In genomic region chr9:83794051-83794450, GRCh38 we compare ENCODE assay signal across 22 cellular contexts. TPM values are rescaled to one million over a fixed set of nuclear protein-coding genes. Genes with fewer than 3 reads are reported as not detected.
A peak's percentile ranks its signal among the peaks of the same experiment; 100 is the strongest.
DNase-seq lines count a peak whose midpoint lies in the region; ATAC-seq, FAIRE-seq and TF ChIP-seq lines count a peak whose summit lies in the region.
"Had no signal": no experiment of that assay in that cellular context is flagged by ENCODE, and none has a peak within 500 bp of the region (broad histone marks: within the 10 kb centered on the region; RNA-seq: fewer than 3 reads in every experiment).

No MANE protein-coding gene starts in this region.

- TF ChIP-seq CTCF in GM12865 (IDR thresholded peaks at IDR 0.05; ENCODE audit: insufficient read depth, low read depth, low read length, missing control alignments) (no peak), GM12878 (IDR thresholded peaks at IDR 0.05 in 2 of 3, conservative IDR thresholded peaks at IDR 0.05 in 1 of 3; ENCODE audit: control insufficient read depth in 2 of 3, extremely low read depth in 1 of 3, insufficient read depth in 1 of 3, low read depth in 3 of 3, low read length in 3 of 3) (no peak)

- CTCF ChIA-PET in GM12878 (lab: Yijun Ruan, JAX): interaction anchor here (1.0 kb wide), 1 partner anchor 173 kb away, joined by 4 read pairs; no protein-coding TSS in a partner anchor

- ATAC-seq in GM21786 (IDR thresholded peaks at IDR 0.05; ENCODE audit: unreplicated experiment): peak; percentile 45
- peak; percentile 46; the same call in 1 of the 3 replicates for ATAC-seq in GM12878
- no peak for ATAC-seq in HG03571 (IDR thresholded peaks at IDR 0.05; ENCODE audit: unreplicated experiment)
- ATAC-seq: HCT116, HepG2, T-helper 17 cell had no signal

- H4K20me1 ChIP-seq in GM12878 (ENCODE audit: control insufficient read depth, insufficient read depth): no peaks in the 10 kb centered on the region

- DNase-seq in GM12865 (ENCODE audit: low read depth): peak; percentile 4
- no peak for DNase-seq in GM12878 (ENCODE audit: low read depth, low spot score)
- no peak for DNase-seq in DMS53 (lab: John Stamatoyannopoulos, UW)
- DNase-seq in NCI-H2029 (lab: John Stamatoyannopoulos, UW): no peak
- DNase-seq in NCI-H2227 (lab: John Stamatoyannopoulos, UW; ENCODE audit: unreplicated experiment): no peak
- DNase-seq: AML-193; Caco-2; DMS153; NCI-H1105; NCI-H1694; NCI-H2107; NCI-H226; NCI-H526 treated with DMSO at 0.1 percent for 48 hours; NK-92 treated with Interleukin-12 subunit alpha and Interleukin-12 subunit beta, amount 100 ng/mL, for 24 hours; RPMI8226; T-helper 17 cell had no signal

- no peak overlapping the region for H3K27ac ChIP-seq in ACC112 (ENCODE audit: low read depth, low read length)
- H3K27ac ChIP-seq in GM12878 (ENCODE audit: control insufficient read depth, insufficient read depth): no peak overlapping the region

- no peaks in the 10 kb centered on the region for H3K9me3 ChIP-seq in GM12878 (replicated peaks; ENCODE audit: control insufficient read depth, insufficient read depth, low read length)
- H3K9me3 ChIP-seq: Caco-2 had no signal

- RAD21 ChIA-PET in GM12878 (lab: Charles Lee; ENCODE audit: unreplicated experiment): no interaction called here

- no peaks in the 10 kb centered on the region for H3K27me3 ChIP-seq in ACC112 (ENCODE audit: insufficient read depth, low read length)
- H3K27me3 ChIP-seq in GM12878 (replicated peaks in 1 of 2; ENCODE audit: control insufficient read depth in 2 of 2, insufficient read depth in 2 of 2, low read length in 1 of 2): no peaks in the 10 kb centered on the region

- POLR2A ChIA-PET in GM12878 (lab: Charles Lee): no interaction called here

- H3K79me2 ChIP-seq in ACC112 (ENCODE audit: control insufficient read depth, insufficient read depth, low read length, unreplicated experiment) (no peaks in the 10 kb centered on the region), GM12878 (ENCODE audit: control insufficient read depth, insufficient read depth, low read length) (no peaks in the 10 kb centered on the region)

- no peak for TF ChIP-seq EP300 in GM12878 (IDR thresholded peaks at IDR 0.05; ENCODE audit: borderline replicate concordance in 1 of 2, control insufficient read depth in 1 of 2, low read depth in 2 of 2, low read length in 2 of 2)

- peak overlapping the region; percentile 13; the same call in 1 of the 2 replicates for H3K4me2 ChIP-seq in GM12878 (ENCODE audit: control insufficient read depth, insufficient read depth)

- BruUV-seq in GM12878 (replicated peaks; lab: Mats Ljungman, UMichigan): no TSS peak

- H2AFZ ChIP-seq in ACC112 (ENCODE audit: low read length, unreplicated experiment) (peak overlapping the region; percentile 15), GM12878 (ENCODE audit: control insufficient read depth, low read depth, low read length) (peak overlapping the region; percentile 71)

- intact Hi-C loops in GM12878 (cut with micrococcal nuclease; ENCODE audit: unreplicated experiment): no loop called here

- no peaks in the 10 kb centered on the region for H3K4me1 ChIP-seq in ACC112 (ENCODE audit: control insufficient read depth, insufficient read depth, low read length, unreplicated experiment)
- no peaks in the 10 kb centered on the region for H3K4me1 ChIP-seq in GM12878 (ENCODE audit: control insufficient read depth, insufficient read depth, low read length)
- H3K4me1 ChIP-seq: Caco-2 had no signal

- WGBS in GM12878 (ENCODE audit: insufficient coverage, insufficient replicate concordance, low lambda C conversion rate, missing lambda C conversion rate): 63% methylated on average over 2 of the region's 2 CpGs

- SMC1A ChIA-PET in GM12878 (lab: Charles Lee; ENCODE audit: uncharacterized antibody, unreplicated experiment): no interaction called here

- H3K36me3 ChIP-seq in ACC112 (ENCODE audit: insufficient read depth, low read length) (no peaks in the 10 kb centered on the region), GM12878 (ENCODE audit: control insufficient read depth in 2 of 2, insufficient read depth in 2 of 2, low read length in 1 of 2) (no peaks in the 10 kb centered on the region)

- no peak for TF ChIP-seq RAD21 in GM12878 (IDR thresholded peaks at IDR 0.05; ENCODE audit: insufficient read depth, low read depth, low read length)

- H3K9ac ChIP-seq in GM12878 (ENCODE audit: control insufficient read depth, insufficient read depth, low read length): no peak overlapping the region

- FAIRE-seq in GM12878 (lab: Jason Lieb, UNC): peak; percentile 62
- FAIRE-seq: GM19239, HepG2 had no signal

- no peak for TF ChIP-seq POLR2A in GM12878 (IDR thresholded peaks at IDR 0.05; ENCODE audit: low read depth, low read length)

- H3K4me3 ChIP-seq in ACC112 (ENCODE audit: low read depth, low read length) (no peak overlapping the region), GM12865 (ENCODE audit: low read depth, low read length) (no peak overlapping the region), GM12878 (no peak overlapping the region)

- in situ Hi-C loops in GM12878 (cut with MboI): no loop called here

TF ChIP-seq in GM12878, 131 proteins besides CTCF, POLR2A, EP300 and RAD21:
- no peak for TF ChIP-seq PML (IDR thresholded peaks at IDR 0.05; ENCODE audit: low read length)
- no peak for TF ChIP-seq PRDM15 (CRISPR knock-in tag; IDR thresholded peaks at IDR 0.05)
- no peak for TF ChIP-seq STAT1 (conservative IDR thresholded peaks at IDR 0.05)

RNA-seq across cellular contexts. Expression of gene GKAP1, which starts 23.5 kb away (rescaled TPM):
- total RNA-seq in GM12878 (2013; cell fraction: nucleolus; rRNA removed): 19.1 and 24.7 TPM in 2 replicates
- total RNA-seq in GM12878 (2014; rRNA removed) (1.6 and 2.2 TPM in 2 replicates), GM12878 (2014; rRNA removed; fragmentation: Illumina TruSeq; extraction: Trizol) (3.1 and 3.6 TPM in 2 replicates), GM12878 (2021) (2.0 and 2.3 TPM in 2 replicates)
- polyA plus RNA-seq in GM12878 (2011; ENCODE audit: low read depth): 1.1 TPM
- polyA plus RNA-seq in GM12878 (2011; rRNA removed) (5.1 and 10.1 TPM in 2 replicates), GM12878 (2014; fragmentation: Illumina TruSeq; extraction: Trizol) (3.3 and 3.9 TPM in 2 replicates), GM12878 (2014; fragmentation: Nextera tagmentation; extraction: Ambion mirVana) (1 to 10 TPM in 1 of 2 experiments, under 1 TPM in 1; 0.92 to 1.7 TPM), GM12878 (2014; rRNA removed) (1.7 and 2.7 TPM in 2 replicates), GM12878 (2016; fragmentation: Nextera tagmentation; extraction: Ambion mirVana) (1 to 10 TPM; 3.5 to 4.4 TPM)
- polyA plus RNA-seq in GM12878 (2011; cell fraction: cytosol; rRNA removed): 0.57 and 0.66 TPM in 2 replicates
- polyA plus RNA-seq in GM12878 (2011; cell fraction: nucleus; rRNA removed): 3.7 and 5.3 TPM in 2 replicates
- polyA plus RNA-seq in GM12878 (2012): 2.6 and 2.8 TPM in 2 replicates
- polyA minus RNA-seq in GM12878 (2011; rRNA and poly(A)+ RNA removed): 0.66 and 2.3 TPM in 2 replicates
- polyA minus RNA-seq in GM12878 (2011; cell fraction: cytosol; rRNA and poly(A)+ RNA removed): not detected in 2 replicates
- 2.3 and 3.9 TPM in 2 replicates for polyA minus RNA-seq in GM12878 (2011; cell fraction: nucleus; rRNA and poly(A)+ RNA removed)
